ENCODE assay signal across 9 cellular contexts in genomic region chr3:189563841-189564563, GRCh38.
DNase-seq lines count a peak whose midpoint lies in the region; ATAC-seq, FAIRE-seq and TF ChIP-seq lines count a peak whose summit lies in the region.
"Had no signal": no experiment of that assay in that cellular context is flagged by ENCODE, and none has a peak within 500 bp of the region (broad histone marks: within the 10 kb centered on the region; RNA-seq: fewer than 3 reads in every experiment).

No MANE protein-coding gene starts in this region.

- no peak overlapping the region for H2AFZ ChIP-seq in MM.1S (ENCODE audit: low read length)

- H4K20me1 ChIP-seq in MM.1S (ENCODE audit: insufficient read depth, low read length) = no peaks in the 10 kb centered on the region

- H3K9me2 ChIP-seq in MM.1S (replicated peaks; ENCODE audit: insufficient read depth, low read length) = no peaks in the 10 kb centered on the region

- H3K27ac Mint-ChIP-seq in stimulated activated naive B cell treated with anti-CD40 and anti-IgM and Interleukin-4, amounts not matched to agents 10 μg/mL and 1 μg/mL and 100 μg/mL, for 72 hours = no peak overlapping the region

- H3K4me3 ChIP-seq in MM.1S (ENCODE audit: low read length) (no peak overlapping the region), astrocyte of the cerebellum (ENCODE audit: low read depth, low read length) (no peak overlapping the region), tibial nerve (no peak overlapping the region)

- DNase-seq in H54 (ENCODE audit: insufficient read length, low spot score) (peak; percentile 54), MM.1S (peak; percentile 89), astrocyte of the cerebellum (ENCODE audit: low read depth) (peak; percentile 88), KG1 (lab: John Stamatoyannopoulos, UW) (no peak), tibial nerve (ENCODE audit: low spot score in 2 of 2) (no peak)
- no peak for DNase-seq in stimulated activated naive B cell treated with anti-CD40 and anti-IgM and Interleukin-4, amounts not matched to agents 10 μg/mL and 1 μg/mL and 100 μg/mL, for 72 hours
- no peak for DNase-seq in activated CD8-positive, alpha-beta memory T cell treated with anti-CD3 and anti-CD28 coated beads, Interleukin-2, amount 50 U/mL, for 4 hours

- H3F3A ChIP-seq in MM.1S (ENCODE audit: insufficient read depth, low read length) = peaks cover 5% of the 10 kb centered on the region; the same call in 1 of the 2 replicates

- peak; percentile 81 for ATAC-seq in GM18520 (IDR thresholded peaks at IDR 0.05; ENCODE audit: unreplicated experiment)
- peak; percentile 45 to 70 for ATAC-seq in stimulated activated naive B cell treated with anti-CD40 and anti-IgM and Interleukin-4, amounts not matched to agents 10 μg/mL and 1 μg/mL and 100 μg/mL, for 72 hours (replicated peaks)

- TF ChIP-seq POLR2A in H54 (IDR thresholded peaks at IDR 0.05; ENCODE audit: low read depth, low read length) = no peak
- TF ChIP-seq POLR2A in tibial nerve (IDR thresholded peaks at IDR 0.05) = no peak

- H3K4me1 ChIP-seq in MM.1S (ENCODE audit: low read length) = peaks cover 16% of the 10 kb centered on the region
- no peaks in the 10 kb centered on the region for H3K4me1 ChIP-seq in tibial nerve

- H3K9ac ChIP-seq in MM.1S (ENCODE audit: low read length) = no peak overlapping the region

- TF ChIP-seq EP300 in tibial nerve (IDR thresholded peaks at IDR 0.05) = no peak

- 79 to 87% methylated on average over 6 of the region's 6 CpGs for WGBS in tibial nerve, 2 donors

- H3K9me3 Mint-ChIP-seq in stimulated activated naive B cell treated with anti-CD40 and anti-IgM and Interleukin-4, amounts not matched to agents 10 μg/mL and 1 μg/mL and 100 μg/mL, for 72 hours = peaks cover 2 to 3% of the 10 kb centered on the region in 2 donors

- H3K27me3 Mint-ChIP-seq in stimulated activated naive B cell treated with anti-CD40 and anti-IgM and Interleukin-4, amounts not matched to agents 10 μg/mL and 1 μg/mL and 100 μg/mL, for 72 hours = no peaks in the 10 kb centered on the region

- H3K4me1 Mint-ChIP-seq in stimulated activated naive B cell treated with anti-CD40 and anti-IgM and Interleukin-4, amounts not matched to agents 10 μg/mL and 1 μg/mL and 100 μg/mL, for 72 hours = peaks cover 7 to 9% of the 10 kb centered on the region in 2 donors

- no peaks in the 10 kb centered on the region for H3K9me3 ChIP-seq in MM.1S (replicated peaks; ENCODE audit: insufficient read depth, low read length)
- no peaks in the 10 kb centered on the region for H3K9me3 ChIP-seq in tibial nerve
- H3K9me3 ChIP-seq: neutrophil had no signal

- H3K4me3 Mint-ChIP-seq in stimulated activated naive B cell treated with anti-CD40 and anti-IgM and Interleukin-4, amounts not matched to agents 10 μg/mL and 1 μg/mL and 100 μg/mL, for 72 hours = no peak overlapping the region

- 0 out of 2 replicates have a peak, but pooled peaks cover 9% of the 10 kb centered on the region for H3K27me3 ChIP-seq in MM.1S (replicated peaks; ENCODE audit: insufficient read depth, low read length)
- H3K27me3 ChIP-seq in tibial nerve = no peaks in the 10 kb centered on the region
- H3K27me3 ChIP-seq: neutrophil had no signal

- TF ChIP-seq CTCF in MM.1S (IDR thresholded peaks at IDR 0.05; ENCODE audit: low read length) = peak; percentile 8; the same call in 1 of the 2 replicates
- peak; percentile 15 for TF ChIP-seq CTCF in astrocyte of the cerebellum (IDR thresholded peaks at IDR 0.05; ENCODE audit: low read depth, low read length, missing control alignments)
- no peak for TF ChIP-seq CTCF in tibial nerve (IDR thresholded peaks at IDR 0.05)

- FAIRE-seq in H54 (lab: Jason Lieb, UNC) = peak; percentile 100

- H3K4me2 ChIP-seq in MM.1S (ENCODE audit: low read depth, low read length) = peak overlapping the region; percentile 26; the same call in 1 of the 2 replicates

- no peaks in the 10 kb centered on the region for H3K79me2 ChIP-seq in MM.1S (ENCODE audit: low read length)

- H3K36me3 Mint-ChIP-seq in stimulated activated naive B cell treated with anti-CD40 and anti-IgM and Interleukin-4, amounts not matched to agents 10 μg/mL and 1 μg/mL and 100 μg/mL, for 72 hours = no peaks in the 10 kb centered on the region

- H3K27ac ChIP-seq in MM.1S (ENCODE audit: low read length) (no peak overlapping the region), tibial nerve (no peak overlapping the region)
- H3K27ac ChIP-seq: neutrophil had no signal

- in situ Hi-C loops in astrocyte of the cerebellum (cut with HindIII; ENCODE audit: low sequenced_read_pairs) = no loop called here

- H3K36me3 ChIP-seq in MM.1S (replicated peaks; ENCODE audit: insufficient read depth, low read length) (no peaks in the 10 kb centered on the region), tibial nerve (no peaks in the 10 kb centered on the region)
- H3K36me3 ChIP-seq: neutrophil had no signal

Comparison
In these comparisons a context has a peak if more than half of its experiments do, and no peak if none do; other contexts are left out.
1. DNase-seq: peak in H54 (single experiment), MM.1S (single experiment) and astrocyte of the cerebellum (single experiment); none in stimulated activated naive B cell treated with anti-CD40 and anti-IgM and Interleukin-4, amounts not matched to agents 10 μg/mL and 1 μg/mL and 100 μg/mL, for 72 hours (single experiment), KG1 (single experiment), tibial nerve (0 of 2) and activated CD8-positive, alpha-beta memory T cell treated with anti-CD3 and anti-CD28 coated beads, Interleukin-2, amount 50 U/mL, for 4 hours (single experiment).
2. CTCF ChIP-seq: peak in MM.1S (single experiment) and astrocyte of the cerebellum (single experiment); none in tibial nerve (0 of 5).